Comparison of ENCODE assay signal across 23 cellular contexts in genomic region chr3:40913192-40913591, GRCh38.
DNase-seq lines count a peak whose midpoint lies in the region; FAIRE-seq and TF ChIP-seq lines count a peak whose summit lies in the region.
"Had no signal": no experiment of that assay in that cellular context is flagged by ENCODE, and none has a peak within 500 bp of the region (broad histone marks: within the 10 kb centered on the region; RNA-seq: fewer than 3 reads in every experiment).

No MANE protein-coding gene starts in this region.

- H3K36me3 ChIP-seq in astrocyte (ENCODE audit: insufficient read depth, low read length) (no peaks in the 10 kb centered on the region), hepatocyte (replicated peaks; ENCODE audit: insufficient read depth, low read depth) (no peaks in the 10 kb centered on the region)
- H3K36me3 ChIP-seq: BLaER1 treated with 17β-estradiol and CSF1 and Interleukin-3, amounts not matched to agents 10 nM and 100 nM; MG63 had no signal

- H2AFZ ChIP-seq in astrocyte (ENCODE audit: low read depth, low read length), result no peak overlapping the region
- no peak overlapping the region for H2AFZ ChIP-seq in hepatocyte

- peaks cover 4% of the 10 kb centered on the region for H3K9me3 Mint-ChIP-seq in activated CD4-positive, alpha-beta T cell treated with anti-CD3 and anti-CD28 coated beads, Interleukin-2, amount 10 ng/mL, durations not matched to agents 24 days and 14 days
- H3K9me3 Mint-ChIP-seq in activated CD4-positive, alpha-beta T cell treated with anti-CD3 and anti-CD28 coated beads, Interleukin-2, amount 10 ng/mL, durations not matched to agents 7 days and 5 days, result no peaks in the 10 kb centered on the region
- H3K9me3 Mint-ChIP-seq in astrocyte (ENCODE audit: unreplicated experiment), result peaks cover 2% of the 10 kb centered on the region
- H3K9me3 Mint-ChIP-seq: CD4-positive, alpha-beta memory T cell had no signal

- H3K79me2 ChIP-seq in astrocyte (ENCODE audit: insufficient read depth, low read length) (no peaks in the 10 kb centered on the region), hepatocyte (no peaks in the 10 kb centered on the region)

- H4K20me1 ChIP-seq in astrocyte (ENCODE audit: insufficient read depth, low read length) (no peaks in the 10 kb centered on the region), hepatocyte (ENCODE audit: insufficient read depth, poor library complexity, severe bottlenecking) (no peaks in the 10 kb centered on the region)
- H4K20me1 ChIP-seq: BLaER1 treated with 17β-estradiol and CSF1 and Interleukin-3, amounts not matched to agents 10 nM and 100 nM had no signal

- 80% methylated on average over 4 of the region's 4 CpGs for WGBS in hepatocyte (ENCODE audit: low lambda C conversion rate, missing lambda C conversion rate)

- H3K9me2 ChIP-seq in hepatocyte (replicated peaks; ENCODE audit: insufficient read depth), result no peaks in the 10 kb centered on the region
- H3K9me2 ChIP-seq: SK-N-SH had no signal

- H3K4me3 ChIP-seq in astrocyte (ENCODE audit: insufficient read depth, low read depth, low read length) (no peak overlapping the region), hepatocyte (no peak overlapping the region)
- H3K4me3 ChIP-seq: BLaER1 treated with 17β-estradiol and CSF1 and Interleukin-3, amounts not matched to agents 10 nM and 100 nM; MG63 had no signal

- no peak for FAIRE-seq in astrocyte (lab: Jason Lieb, UNC)

- H3K36me3 Mint-ChIP-seq in activated CD4-positive, alpha-beta T cell treated with anti-CD3 and anti-CD28 coated beads, Interleukin-2, amount 10 ng/mL, durations not matched to agents 24 days and 14 days (ENCODE audit: low read depth), result no peaks in the 10 kb centered on the region
- H3K36me3 Mint-ChIP-seq in activated CD4-positive, alpha-beta T cell treated with anti-CD3 and anti-CD28 coated beads, Interleukin-2, amount 10 ng/mL, durations not matched to agents 7 days and 5 days (ENCODE audit: low read depth), result no peaks in the 10 kb centered on the region
- no peaks in the 10 kb centered on the region for H3K36me3 Mint-ChIP-seq in astrocyte (ENCODE audit: low read depth, unreplicated experiment)
- H3K36me3 Mint-ChIP-seq: CD4-positive, alpha-beta memory T cell had no signal

- H3K4me1 Mint-ChIP-seq in activated CD4-positive, alpha-beta T cell treated with anti-CD3 and anti-CD28 coated beads, Interleukin-2, amount 10 ng/mL, durations not matched to agents 24 days and 14 days, result no peaks in the 10 kb centered on the region
- H3K4me1 Mint-ChIP-seq in activated CD4-positive, alpha-beta T cell treated with anti-CD3 and anti-CD28 coated beads, Interleukin-2, amount 10 ng/mL, durations not matched to agents 7 days and 5 days, result no peaks in the 10 kb centered on the region
- peaks cover 12% of the 10 kb centered on the region for H3K4me1 Mint-ChIP-seq in astrocyte (ENCODE audit: low read depth, unreplicated experiment)
- H3K4me1 Mint-ChIP-seq: CD4-positive, alpha-beta memory T cell had no signal

- H3K9me3 ChIP-seq in astrocyte (ENCODE audit: insufficient read depth, low read depth, low read length), result no peaks in the 10 kb centered on the region
- H3K9me3 ChIP-seq in hepatocyte (ENCODE audit: low read depth), result no peaks in the 10 kb centered on the region
- H3K9me3 ChIP-seq: BLaER1 treated with 17β-estradiol and CSF1 and Interleukin-3, amounts not matched to agents 10 nM and 100 nM; MG63; SK-N-SH had no signal

- H3K27ac Mint-ChIP-seq in activated CD4-positive, alpha-beta T cell treated with anti-CD3 and anti-CD28 coated beads, Interleukin-2, amount 10 ng/mL, durations not matched to agents 24 days and 14 days, result no peak overlapping the region
- H3K27ac Mint-ChIP-seq in activated CD4-positive, alpha-beta T cell treated with anti-CD3 and anti-CD28 coated beads, Interleukin-2, amount 10 ng/mL, durations not matched to agents 7 days and 5 days, result no peak overlapping the region
- H3K27ac Mint-ChIP-seq in astrocyte (ENCODE audit: unreplicated experiment), result peak overlapping the region; percentile 29
- H3K27ac Mint-ChIP-seq: CD4-positive, alpha-beta memory T cell had no signal

- POLR2A ChIA-PET in activated CD4-positive, alpha-beta T cell treated with anti-CD3 and anti-CD28 coated beads, Interleukin-2, amount 10 ng/mL, durations not matched to agents 7 days and 5 days (lab: Charles Lee), result no interaction called here

- no peak for TF ChIP-seq CTCF in astrocyte (IDR thresholded peaks at IDR 0.05; ENCODE audit: insufficient read depth, low read depth, low read length)
- no peak for TF ChIP-seq CTCF in hepatocyte (IDR thresholded peaks at IDR 0.05; ENCODE audit: poor library complexity)

- no peak overlapping the region for H3K27ac ChIP-seq in astrocyte (ENCODE audit: low read depth, low read length)
- H3K27ac ChIP-seq in hepatocyte, result peak overlapping the region; percentile 44
- H3K27ac ChIP-seq: 22Rv1; BLaER1 treated with 17β-estradiol and CSF1 and Interleukin-3, amounts not matched to agents 10 nM and 100 nM had no signal

- H3K4me1 ChIP-seq in astrocyte (ENCODE audit: insufficient read depth, low read length) (no peaks in the 10 kb centered on the region), hepatocyte (ENCODE audit: insufficient read depth) (peaks cover 21% of the 10 kb centered on the region)
- H3K4me1 ChIP-seq: BLaER1 treated with 17β-estradiol and CSF1 and Interleukin-3, amounts not matched to agents 10 nM and 100 nM had no signal

- no peak overlapping the region for H3K9ac ChIP-seq in astrocyte (ENCODE audit: low read length)
- H3K9ac ChIP-seq: BLaER1 treated with 17β-estradiol and CSF1 and Interleukin-3, amounts not matched to agents 10 nM and 100 nM; SK-N-SH had no signal

- no peak overlapping the region for H3K4me3 Mint-ChIP-seq in activated CD4-positive, alpha-beta T cell treated with anti-CD3 and anti-CD28 coated beads, Interleukin-2, amount 10 ng/mL, durations not matched to agents 24 days and 14 days
- no peak overlapping the region for H3K4me3 Mint-ChIP-seq in activated CD4-positive, alpha-beta T cell treated with anti-CD3 and anti-CD28 coated beads, Interleukin-2, amount 10 ng/mL, durations not matched to agents 7 days and 5 days
- no peak overlapping the region for H3K4me3 Mint-ChIP-seq in astrocyte (ENCODE audit: unreplicated experiment)
- H3K4me3 Mint-ChIP-seq: CD4-positive, alpha-beta memory T cell had no signal

- CTCF ChIA-PET in activated CD4-positive, alpha-beta T cell treated with anti-CD3 and anti-CD28 coated beads, Interleukin-2, amount 10 ng/mL, durations not matched to agents 7 days and 5 days (lab: Charles Lee), result interaction anchor here (1.1 kb wide), 1 partner anchor 15 kb away, joined by 3 read pairs; no protein-coding TSS in a partner anchor

- intact Hi-C loops in activated CD4-positive, alpha-beta T cell treated with anti-CD3 and anti-CD28 coated beads, Interleukin-2, amount 10 ng/mL, durations not matched to agents 24 days and 14 days (cut with micrococcal nuclease), result no loop called here

- DNase-seq in activated CD4-positive, alpha-beta T cell treated with anti-CD3 and anti-CD28 coated beads, Interleukin-2, amount 10 ng/mL, durations not matched to agents 24 days and 14 days, result peak; percentile 20
- DNase-seq in activated CD4-positive, alpha-beta T cell treated with anti-CD3 and anti-CD28 coated beads, Interleukin-2, amount 10 ng/mL, durations not matched to agents 7 days and 5 days, result no peak
- DNase-seq in astrocyte (ENCODE audit: low read depth) (no peak), hepatocyte (ENCODE audit: low spot score) (no peak), MV-4-11 (lab: John Stamatoyannopoulos, UW) (no peak), nucleus accumbens (lab: John Stamatoyannopoulos, UW) (no peak)
- DNase-seq in stimulated activated CD4-positive, alpha-beta T cell treated with anti-CD3 and anti-CD28 coated beads, Interleukin-2, amount 100 ng/mL, for 48 hours, result no peak
- no peak for DNase-seq in activated effector memory CD4-positive, alpha-beta T cell treated with Interleukin-2 at 50 U/mL for 16 hours
- DNase-seq: CD4-positive, alpha-beta memory T cell; GDM1; GOT3; Kasumi-1; MG63; NCI-H1048; NCI-H1436; NCI-H187 treated with DMSO at 0.1 percent for 48 hours; NCI-H2107; NCI-H510A treated with DMSO at 0.1 percent for 48 hours; NCI-H774; SIG-M5; SK-N-SH had no signal

- H3K27me3 ChIP-seq in astrocyte (ENCODE audit: insufficient read depth, low read length) (no peaks in the 10 kb centered on the region), hepatocyte (no peaks in the 10 kb centered on the region)
- H3K27me3 ChIP-seq: BLaER1 treated with 17β-estradiol and CSF1 and Interleukin-3, amounts not matched to agents 10 nM and 100 nM; MG63 had no signal

- no peaks in the 10 kb centered on the region for H3K27me3 Mint-ChIP-seq in activated CD4-positive, alpha-beta T cell treated with anti-CD3 and anti-CD28 coated beads, Interleukin-2, amount 10 ng/mL, durations not matched to agents 24 days and 14 days
- no peaks in the 10 kb centered on the region for H3K27me3 Mint-ChIP-seq in activated CD4-positive, alpha-beta T cell treated with anti-CD3 and anti-CD28 coated beads, Interleukin-2, amount 10 ng/mL, durations not matched to agents 7 days and 5 days
- H3K27me3 Mint-ChIP-seq in astrocyte (ENCODE audit: low read depth, unreplicated experiment), result peaks cover 13% of the 10 kb centered on the region

- H3K4me2 ChIP-seq in astrocyte (ENCODE audit: low read length) (no peak overlapping the region), hepatocyte (no peak overlapping the region)
- H3K4me2 ChIP-seq: BLaER1 treated with 17β-estradiol and CSF1 and Interleukin-3, amounts not matched to agents 10 nM and 100 nM; SK-N-SH had no signal
